9 cellular contexts compared by ENCODE assay signal in genomic region chr2:127082974-127083373, GRCh38. TPM values are rescaled to one million over a fixed set of nuclear protein-coding genes. Genes with fewer than 3 reads are reported as not detected.
DNase-seq lines count a peak whose midpoint lies in the region; ATAC-seq and TF ChIP-seq lines count a peak whose summit lies in the region.
"Had no signal": no experiment of that assay in that cellular context is flagged by ENCODE, and none has a peak within 500 bp of the region (broad histone marks: within the 10 kb centered on the region; RNA-seq: fewer than 3 reads in every experiment).

No MANE protein-coding gene starts in this region.

- TF ChIP-seq POLR2A in esophagus squamous epithelium (IDR thresholded peaks at IDR 0.05): no peak

- peaks cover 72% of the 10 kb centered on the region for H3K4me1 ChIP-seq in CD4-positive, alpha-beta memory T cell (ENCODE audit: insufficient read depth, low read length)
- H3K4me1 ChIP-seq in esophagus squamous epithelium (peaks cover 38 to 100% (median 56%) of the 10 kb centered on the region in 3 donors), psoas muscle (peaks cover 96% of the 10 kb centered on the region)

- no peaks in the 10 kb centered on the region for H3K36me3 ChIP-seq in CD4-positive, alpha-beta memory T cell (ENCODE audit: insufficient read depth, low read length)
- H3K36me3 ChIP-seq in WERI-Rb-1 (peaks cover 26% of the 10 kb centered on the region), esophagus squamous epithelium (no peaks in the 10 kb centered on the region), psoas muscle (ENCODE audit: insufficient read depth in 1 of 2, low read depth in 1 of 2) (no peaks in the 10 kb centered on the region)

- no peak for ATAC-seq in psoas muscle
- no peak for ATAC-seq in left ventricle myocardium superior

- H3K4me3 Mint-ChIP-seq in CD4-positive, alpha-beta memory T cell: peak overlapping the region in 7 of 8 donors; percentile 26 to 70 (median 63)

- POLR2A ChIA-PET in CD4-positive, alpha-beta memory T cell (lab: Charles Lee; ENCODE audit: partially characterized antibody): interaction anchor here (1.0 to 7.9 kb wide), 2 partner anchors 16 to 22 kb away, joined by 3 to 72 read pairs; no protein-coding TSS in a partner anchor

- 74 to 82% methylated on average over 8 of the region's 8 CpGs for WGBS in esophagus squamous epithelium, 2 donors
- WGBS in psoas muscle, 3 donors: 34 to 62% (median 38%) methylated on average over 8 of the region's 8 CpGs

- no peak overlapping the region for H3K4me3 ChIP-seq in CD4-positive, alpha-beta memory T cell (ENCODE audit: low read length in 2 of 2)
- H3K4me3 ChIP-seq in WERI-Rb-1 (ENCODE audit: low read depth, low read length): no peak overlapping the region
- no peak overlapping the region for H3K4me3 ChIP-seq in esophagus squamous epithelium
- H3K4me3 ChIP-seq in psoas muscle: peak overlapping the region; percentile 54

- intact Hi-C loops in CD4-positive, alpha-beta memory T cell (cut with micrococcal nuclease): loop anchor here (10.0 kb wide), 3 partner anchors 212 to 442 kb away; partner anchors contain the start of genes ERCC3, IWS1 and PROC
- intact Hi-C loops in esophagus squamous epithelium (cut with DNase I) (no loop called here), psoas muscle (cut with DNase I) (loop anchor here (5.0 kb wide), 1 partner anchor 69 kb away; no protein-coding TSS in a partner anchor), left ventricle myocardium superior (cut with micrococcal nuclease) (no loop called here)

- CTCF ChIA-PET in CD4-positive, alpha-beta memory T cell (lab: Charles Lee; ENCODE audit: partially characterized antibody): interaction anchor here (7.9 kb wide), 1 partner anchor 15 kb away, joined by 74 read pairs; no protein-coding TSS in a partner anchor

- DNase-seq in CD4-positive, alpha-beta memory T cell: no peak
- no peak for DNase-seq in WERI-Rb-1
- no peak for DNase-seq in esophagus squamous epithelium (lab: John Stamatoyannopoulos, UW)
- DNase-seq in psoas muscle: peak in 1 of 2 donors; percentile 67
- DNase-seq in retina: no peak
- DNase-seq in left ventricle myocardium superior: no peak
- no peak for DNase-seq in activated effector memory CD4-positive, alpha-beta T cell treated with Interleukin-2 at 50 U/mL for 16 hours
- DNase-seq in NCI-H146 treated with DMSO at 0.1 percent for 48 hours (lab: John Stamatoyannopoulos, UW; ENCODE audit: unreplicated experiment): no peak
- DNase-seq: NCI-H1105 had no signal

- peaks cover 0 to 7% of the 10 kb centered on the region in 2 donors for H3K36me3 Mint-ChIP-seq in CD4-positive, alpha-beta memory T cell

- no peaks in the 10 kb centered on the region for H3K27me3 Mint-ChIP-seq in CD4-positive, alpha-beta memory T cell

- H3K4me1 Mint-ChIP-seq in CD4-positive, alpha-beta memory T cell: peaks cover 39 to 79% (median 62%) of the 10 kb centered on the region in 4 donors

- no peak for TF ChIP-seq CTCF in WERI-Rb-1 (IDR thresholded peaks at IDR 0.05; ENCODE audit: low read depth, low read length)
- TF ChIP-seq CTCF in esophagus squamous epithelium (IDR thresholded peaks at IDR 0.05): no peak
- TF ChIP-seq CTCF in psoas muscle (IDR thresholded peaks at IDR 0.05): no peak

- H3K9me3 Mint-ChIP-seq in CD4-positive, alpha-beta memory T cell: no peaks in the 10 kb centered on the region

- H3K27me3 ChIP-seq in CD4-positive, alpha-beta memory T cell (ENCODE audit: insufficient read depth, low read length): no peaks in the 10 kb centered on the region
- no peaks in the 10 kb centered on the region for H3K27me3 ChIP-seq in WERI-Rb-1 (ENCODE audit: insufficient read depth, low read depth, severe bottlenecking)
- H3K27me3 ChIP-seq in esophagus squamous epithelium: no peaks in the 10 kb centered on the region
- H3K27me3 ChIP-seq in psoas muscle (ENCODE audit: insufficient read depth in 3 of 3, low read length in 2 of 3): no peaks in the 10 kb centered on the region

- H3K27ac ChIP-seq in CD4-positive, alpha-beta memory T cell (ENCODE audit: low read depth, low read length): peak overlapping the region; percentile 83
- H3K27ac ChIP-seq in WERI-Rb-1 (peak overlapping the region; percentile 92), esophagus squamous epithelium (peak overlapping the region; percentile 21 to 92 (median 73)), psoas muscle (peak overlapping the region; percentile 98)

- H3K27ac Mint-ChIP-seq in CD4-positive, alpha-beta memory T cell: peak overlapping the region; percentile 78 to 98 (median 97)

- no peaks in the 10 kb centered on the region for H3K9me3 ChIP-seq in CD4-positive, alpha-beta memory T cell (ENCODE audit: control insufficient read depth in 1 of 2, low read length in 2 of 2)
- no peaks in the 10 kb centered on the region for H3K9me3 ChIP-seq in WERI-Rb-1 (ENCODE audit: severe bottlenecking)
- no peaks in the 10 kb centered on the region for H3K9me3 ChIP-seq in esophagus squamous epithelium
- no peaks in the 10 kb centered on the region for H3K9me3 ChIP-seq in psoas muscle

RNA-seq across cellular contexts. Expression of gene BIN1, which starts 24.0 kb away (rescaled TPM):
- 100 to 1,000 TPM in 1 of 2 experiments, 10 to 100 TPM in 1; 99.4 to 103 TPM for total RNA-seq in CD4-positive, alpha-beta memory T cell
- 100 to 1,000 TPM; 141 to 163 TPM for polyA plus RNA-seq in CD4-positive, alpha-beta memory T cell
- total RNA-seq in esophagus squamous epithelium (10 to 100 TPM; 10.8 to 23.3 (median 15.5) TPM), psoas muscle (1,000 to 10,000 TPM; 1,036 to 1,643 (median 1,260) TPM), left ventricle myocardium superior (15.0 TPM)
- 1,000 to 10,000 TPM in 2 of 3 donors, 100 to 1,000 TPM in 1; 615 to 1,667 (median 1,547) TPM for polyA plus RNA-seq in psoas muscle

Comparison
In these comparisons a context has a peak if more than half of its experiments do, and no peak if none do; other contexts are left out.
1. RNA of gene BIN1, which starts 24.0 kb away (total RNA-seq): 1,036 to 1,643 TPM in psoas muscle; 99.4 to 103 TPM in CD4-positive, alpha-beta memory T cell, 10.8 to 23.3 TPM in esophagus squamous epithelium and 15.0 TPM in left ventricle myocardium superior (single experiment); every median in the first group is over 4 times any median in the second.
2. intact Hi-C loops: an anchor here in CD4-positive, alpha-beta memory T cell (10.0 kb wide) and psoas muscle (5.0 kb wide); none called in esophagus squamous epithelium and left ventricle myocardium superior.
3. Peak in every context shown above with its lines, with median percentiles within 50 percentile points of each other: H3K27ac ChIP-seq.